Comparison of ENCODE assay signal across 21 cellular contexts in the genomic region with DNA sequence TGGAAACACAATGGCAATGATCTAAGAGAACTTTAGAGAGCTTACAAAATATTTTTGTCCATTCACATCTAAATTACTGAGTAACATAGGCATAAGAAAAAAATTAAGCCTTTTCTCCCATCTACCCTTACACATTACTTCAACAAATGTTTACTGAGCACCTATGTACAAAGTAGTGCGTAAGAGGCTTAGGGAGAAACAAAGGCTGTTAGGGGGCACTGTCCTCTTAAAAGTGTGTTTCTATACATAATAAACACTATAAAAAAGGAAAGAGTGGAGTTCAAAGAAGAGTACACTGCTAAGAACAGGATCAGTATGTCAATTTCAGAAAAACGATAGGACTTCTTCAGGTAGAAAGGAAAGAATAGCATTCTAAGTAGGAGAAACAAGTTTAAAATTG. TPM values are rescaled to one million over a fixed set of nuclear protein-coding genes. Genes with fewer than 3 reads are reported as not detected.
DNase-seq lines count a peak whose midpoint lies in the region; ATAC-seq, FAIRE-seq and TF ChIP-seq lines count a peak whose summit lies in the region.
"Had no signal": no experiment of that assay in that cellular context is flagged by ENCODE, and none has a peak within 500 bp of the region (broad histone marks: within the 10 kb centered on the region; RNA-seq: fewer than 3 reads in every experiment).

No MANE protein-coding gene starts in this region.

- FAIRE-seq in GM12878 (lab: Jason Lieb, UNC), result no peak

- H3K4me1 ChIP-seq in HUES64 (ENCODE audit: insufficient read depth, low read length) (peaks cover 6% of the 10 kb centered on the region; the same call in 1 of the 2 replicates), GM12878 (ENCODE audit: control insufficient read depth, insufficient read depth, low read length) (peaks cover 18% of the 10 kb centered on the region; the same call in 1 of the 2 replicates), suprapubic skin (peaks cover 23% of the 10 kb centered on the region), A673 (ENCODE audit: insufficient read depth, low read length, poor library complexity, severe bottlenecking) (peaks cover 4% of the 10 kb centered on the region)

- H3K36me3 ChIP-seq in HUES64 (ENCODE audit: insufficient read depth, low read length) (no peaks in the 10 kb centered on the region), GM12878 (ENCODE audit: control insufficient read depth in 2 of 2, insufficient read depth in 2 of 2, low read length in 1 of 2) (peaks cover 1 to 3% of the 10 kb centered on the region in 2 experiments), suprapubic skin (no peaks in the 10 kb centered on the region), A673 (ENCODE audit: insufficient read depth, low read length, poor library complexity, severe bottlenecking) (no peaks in the 10 kb centered on the region)

- H3K27ac Mint-ChIP-seq in activated T-cell treated with anti-CD3 and anti-CD28 coated beads, Interleukin-2, amount 50 U/mL, for 72 hours, result peak overlapping the region; percentile 13
- peak overlapping the region in 8 of 10 donors; percentile 1 to 84 (median 38) for H3K27ac Mint-ChIP-seq in naive thymus-derived CD8-positive, alpha-beta T cell

- H3K9me3 Mint-ChIP-seq in activated T-cell treated with anti-CD3 and anti-CD28 coated beads, Interleukin-2, amount 50 U/mL, for 72 hours, result no peaks in the 10 kb centered on the region
- peaks cover 0 to 2% (median 0%) of the 10 kb centered on the region in 9 donors for H3K9me3 Mint-ChIP-seq in naive thymus-derived CD8-positive, alpha-beta T cell
- H3K9me3 Mint-ChIP-seq: H9 had no signal

- no peak for TF ChIP-seq RAD21 in GM12878 (IDR thresholded peaks at IDR 0.05; ENCODE audit: insufficient read depth, low read depth, low read length)

- no peak overlapping the region for H2AFZ ChIP-seq in GM12878 (ENCODE audit: control insufficient read depth, low read depth, low read length)

- BruUV-seq in GM12878 (replicated peaks; lab: Mats Ljungman, UMichigan) (no TSS peak), A673 (replicated peaks; lab: Mats Ljungman, UMichigan) (no TSS peak)

- peaks cover 1 to 3% of the 10 kb centered on the region in 2 donors for H3K36me3 Mint-ChIP-seq in activated T-cell treated with anti-CD3 and anti-CD28 coated beads, Interleukin-2, amount 50 U/mL, for 72 hours (ENCODE audit: insufficient read depth in 2 of 2)
- H3K36me3 Mint-ChIP-seq in naive thymus-derived CD8-positive, alpha-beta T cell, result peaks cover 0 to 15% (median 9%) of the 10 kb centered on the region in 3 donors

- TF ChIP-seq EP300 in GM12878 (IDR thresholded peaks at IDR 0.05; ENCODE audit: borderline replicate concordance in 1 of 2, control insufficient read depth in 1 of 2, low read depth in 2 of 2, low read length in 2 of 2) (no peak), suprapubic skin (IDR thresholded peaks at IDR 0.05) (no peak)

- no peaks in the 10 kb centered on the region for H4K20me1 ChIP-seq in GM12878 (ENCODE audit: control insufficient read depth, insufficient read depth)

- 86% methylated on average over 1 of the region's 2 CpGs for WGBS in HUES64
- 68% methylated on average over 2 of the region's 2 CpGs for WGBS in GM12878 (ENCODE audit: insufficient coverage, insufficient replicate concordance, low lambda C conversion rate, missing lambda C conversion rate)
- 86% methylated on average over 2 of the region's 2 CpGs for WGBS in suprapubic skin

- in situ Hi-C loops in GM12878 (cut with MboI), result no loop called here

- DNase-seq in activated T-cell treated with anti-CD3 and anti-CD28 coated beads, Interleukin-2, amount 50 U/mL, for 72 hours, result no peak
- DNase-seq in activated T-cell treated with anti-CD3 and anti-CD28 coated beads for 4 hours (no peak), GM12878 (ENCODE audit: low read depth, low spot score) (no peak), suprapubic skin (ENCODE audit: low spot score in 2 of 2) (no peak), NCI-H1930 (lab: John Stamatoyannopoulos, UW) (no peak), A673 (ENCODE audit: low spot score) (no peak)
- DNase-seq in naive thymus-derived CD8-positive, alpha-beta T cell, result no peak
- DNase-seq: 8988T, COR-L47, DMS153, EL, H9, KBM-7, NCI-H1436, NCI-H2029 treated with DMSO at 0.1 percent for 48 hours, NCI-H510A, NCI-H774, SHP77, SK-N-SH had no signal

- peak overlapping the region; percentile 22; the same call in 1 of the 2 replicates for H3K4me2 ChIP-seq in GM12878 (ENCODE audit: control insufficient read depth, insufficient read depth)
- H3K4me2 ChIP-seq: BLaER1, SK-N-SH had no signal

- H3K4me1 Mint-ChIP-seq in activated T-cell treated with anti-CD3 and anti-CD28 coated beads, Interleukin-2, amount 50 U/mL, for 72 hours (ENCODE audit: low read depth), result peaks cover 14% of the 10 kb centered on the region
- H3K4me1 Mint-ChIP-seq in naive thymus-derived CD8-positive, alpha-beta T cell, result peaks cover 25 to 59% (median 54%) of the 10 kb centered on the region in 4 donors
- H3K4me1 Mint-ChIP-seq: H9 had no signal

- SMC1A ChIA-PET in GM12878 (lab: Charles Lee; ENCODE audit: uncharacterized antibody, unreplicated experiment), result interaction anchor here (0.5 to 16.2 kb wide), 8 partner anchors 9 to 73 kb away, joined by 3 to 213 read pairs (median 4); partner anchors contain the start of gene SNRPC

- intact Hi-C loops in GM12878 (cut with micrococcal nuclease; ENCODE audit: unreplicated experiment) (no loop called here), A673 (cut with micrococcal nuclease; ENCODE audit: unreplicated experiment) (no loop called here)

- no peak overlapping the region for H3K4me3 Mint-ChIP-seq in activated T-cell treated with anti-CD3 and anti-CD28 coated beads, Interleukin-2, amount 50 U/mL, for 72 hours
- peak overlapping the region in 1 of 10 donors; percentile 22 for H3K4me3 Mint-ChIP-seq in naive thymus-derived CD8-positive, alpha-beta T cell
- H3K4me3 Mint-ChIP-seq: H9 had no signal

- H3K79me2 ChIP-seq in GM12878 (ENCODE audit: control insufficient read depth, insufficient read depth, low read length), result peaks cover 90% of the 10 kb centered on the region

- no peaks in the 10 kb centered on the region for H3K9me3 ChIP-seq in HUES64 (ENCODE audit: insufficient read depth, low read depth, low read length)
- H3K9me3 ChIP-seq in GM12878 (replicated peaks; ENCODE audit: control insufficient read depth, insufficient read depth, low read length), result peaks cover 4% of the 10 kb centered on the region
- H3K9me3 ChIP-seq in suprapubic skin, result no peaks in the 10 kb centered on the region
- no peaks in the 10 kb centered on the region for H3K9me3 ChIP-seq in A673 (ENCODE audit: low read depth, low read length, poor library complexity, severe bottlenecking)
- H3K9me3 ChIP-seq: SK-N-SH had no signal

- H3K9ac ChIP-seq in HUES64 (ENCODE audit: low read depth, low read length) (no peak overlapping the region), GM12878 (ENCODE audit: control insufficient read depth, insufficient read depth, low read length) (no peak overlapping the region)
- H3K9ac ChIP-seq: BLaER1, SK-N-SH had no signal

- no peak for ATAC-seq in activated T-cell treated with anti-CD3 and anti-CD28 coated beads, Interleukin-2, amount 50 U/mL, for 72 hours (replicated peaks in 1 of 2)
- ATAC-seq in GM12878, result no peak
- no peak for ATAC-seq in naive thymus-derived CD8-positive, alpha-beta T cell

- no peak for TF ChIP-seq POLR2A in GM12878 (IDR thresholded peaks at IDR 0.05; ENCODE audit: low read depth, low read length)
- TF ChIP-seq POLR2A in suprapubic skin (IDR thresholded peaks at IDR 0.05), result no peak

- CTCF ChIA-PET in GM12878 (lab: Yijun Ruan, JAX) (interaction anchor here (1.6 kb wide), 1 partner anchor 9 kb away, joined by 4 read pairs; no protein-coding TSS in a partner anchor), A673 (lab: Charles Lee) (interaction anchor here (0.8 kb wide), 1 partner anchor 524 kb away, joined by 3 read pairs; no protein-coding TSS in a partner anchor)

- 0 out of 2 replicates have a peak overlapping the region, but pooled peaks have one; percentile 6 for H3K27ac ChIP-seq in HUES64 (ENCODE audit: low read depth, low read length)
- H3K27ac ChIP-seq in GM12878 (ENCODE audit: control insufficient read depth, insufficient read depth), result no peak overlapping the region
- no peak overlapping the region for H3K27ac ChIP-seq in suprapubic skin
- no peak overlapping the region for H3K27ac ChIP-seq in A673 (ENCODE audit: low read depth, low read length, poor library complexity, severe bottlenecking)
- H3K27ac ChIP-seq: BLaER1 had no signal

- H3K4me3 ChIP-seq in HUES64 (ENCODE audit: low read length) (no peak overlapping the region), GM12878 (no peak overlapping the region), suprapubic skin (no peak overlapping the region), A673 (ENCODE audit: low read depth, low read length, poor library complexity, severe bottlenecking) (no peak overlapping the region)
- H3K4me3 ChIP-seq: BLaER1 had no signal

- no peaks in the 10 kb centered on the region for H3K27me3 Mint-ChIP-seq in activated T-cell treated with anti-CD3 and anti-CD28 coated beads, Interleukin-2, amount 50 U/mL, for 72 hours (ENCODE audit: low read depth)
- no peaks in the 10 kb centered on the region for H3K27me3 Mint-ChIP-seq in naive thymus-derived CD8-positive, alpha-beta T cell

- no peaks in the 10 kb centered on the region for H3K27me3 ChIP-seq in HUES64 (ENCODE audit: insufficient read depth, low read length)
- H3K27me3 ChIP-seq in GM12878 (replicated peaks in 1 of 2; ENCODE audit: control insufficient read depth in 2 of 2, insufficient read depth in 2 of 2, low read length in 1 of 2), result no peaks in the 10 kb centered on the region
- no peaks in the 10 kb centered on the region for H3K27me3 ChIP-seq in suprapubic skin
- no peaks in the 10 kb centered on the region for H3K27me3 ChIP-seq in A673 (replicated peaks; ENCODE audit: insufficient read depth, low read depth, low read length, poor library complexity)
- H3K27me3 ChIP-seq: BLaER1 had no signal

- TF ChIP-seq CTCF in GM12878 (IDR thresholded peaks at IDR 0.05 in 2 of 3, conservative IDR thresholded peaks at IDR 0.05 in 1 of 3; ENCODE audit: control insufficient read depth in 2 of 3, extremely low read depth in 1 of 3, insufficient read depth in 1 of 3, low read depth in 3 of 3, low read length in 3 of 3) (no peak), suprapubic skin (IDR thresholded peaks at IDR 0.05) (no peak), A673 (conservative IDR thresholded peaks at IDR 0.05; ENCODE audit: low read depth, low read length) (no peak)

- RAD21 ChIA-PET in GM12878 (lab: Charles Lee; ENCODE audit: unreplicated experiment), result interaction anchor here (0.9 to 2.3 kb wide), 2 partner anchors 9 to 10 kb away, joined by 3 to 8 read pairs; no protein-coding TSS in a partner anchor

- POLR2A ChIA-PET in GM12878 (lab: Charles Lee), result interaction anchor here (1.1 to 14.8 kb wide), 4 partner anchors 9 to 22 kb away, joined by 4 to 329 read pairs (median 10); no protein-coding TSS in a partner anchor
- POLR2A ChIA-PET in naive thymus-derived CD8-positive, alpha-beta T cell (lab: Charles Lee), result no interaction called here
- POLR2A ChIA-PET in A673 (lab: Charles Lee; ENCODE audit: low non-redundant PET), result interaction anchor here (0.7 kb wide), 1 partner anchor 53 kb away, joined by 11 read pairs; no protein-coding TSS in a partner anchor

RNA-seq across cellular contexts. Expression of gene ILRUN, which starts 12.2 kb away (rescaled TPM):
- 10 to 100 TPM; 68.8 to 78.8 TPM for total RNA-seq in activated T-cell treated with anti-CD3 and anti-CD28 coated beads, Interleukin-2, amount 50 U/mL, for 72 hours
- 41.1 TPM for polyA plus RNA-seq in HUES64 (2013, experiment 1 of 2)
- 43.5 TPM for polyA plus RNA-seq in HUES64 (2013, experiment 2 of 2)
- total RNA-seq in GM12878 (2013; cell fraction: nucleolus; rRNA removed), result 62.6 and 68.7 TPM in 2 replicates
- 45.5 and 47.0 TPM in 2 replicates for total RNA-seq in GM12878 (2014; rRNA removed)
- total RNA-seq in GM12878 (2014; rRNA removed; fragmentation: Illumina TruSeq; extraction: Trizol), result 55.5 and 56.2 TPM in 2 replicates
- 83.9 and 85.0 TPM in 2 replicates for total RNA-seq in GM12878 (2021)
- 59.5 TPM for polyA plus RNA-seq in GM12878 (2011; ENCODE audit: low read depth)
- polyA plus RNA-seq in GM12878 (2011; rRNA removed), result 82.3 and 114 TPM in 2 replicates
- 72.5 and 86.5 TPM in 2 replicates for polyA plus RNA-seq in GM12878 (2011; cell fraction: cytosol; rRNA removed)
- 31.9 and 38.5 TPM in 2 replicates for polyA plus RNA-seq in GM12878 (2011; cell fraction: nucleus; rRNA removed)
- 76.8 and 76.9 TPM in 2 replicates for polyA plus RNA-seq in GM12878 (2012)
- polyA plus RNA-seq in GM12878 (2014; fragmentation: Illumina TruSeq; extraction: Trizol), result 69.6 and 79.9 TPM in 2 replicates
- polyA plus RNA-seq in GM12878 (2014; fragmentation: Nextera tagmentation; extraction: Ambion mirVana), result 10 to 100 TPM; 21.0 to 27.2 TPM
- polyA plus RNA-seq in GM12878 (2014; rRNA removed), result 48.2 and 52.4 TPM in 2 replicates
- 10 to 100 TPM; 30.2 to 34.1 TPM for polyA plus RNA-seq in GM12878 (2016; fragmentation: Nextera tagmentation; extraction: Ambion mirVana)
- 137 and 147 TPM in 2 replicates for polyA minus RNA-seq in GM12878 (2011; rRNA and poly(A)+ RNA removed)
- polyA minus RNA-seq in GM12878 (2011; cell fraction: cytosol; rRNA and poly(A)+ RNA removed), result 47.6 and 51.2 TPM in 2 replicates
- polyA minus RNA-seq in GM12878 (2011; cell fraction: nucleus; rRNA and poly(A)+ RNA removed), result 22.5 and 34.1 TPM in 2 replicates
- 10 to 100 TPM; 60.7 to 61.8 TPM for total RNA-seq in naive thymus-derived CD8-positive, alpha-beta T cell
- polyA plus RNA-seq in naive thymus-derived CD8-positive, alpha-beta T cell, result 10 to 100 TPM; 10.5 to 14.5 (median 11.7) TPM
- 10 to 100 TPM; 65.0 to 86.5 (median 69.6) TPM for total RNA-seq in suprapubic skin
- 58.4 and 66.5 TPM in 2 replicates for total RNA-seq in A673 (2021)
